15 cellular contexts compared by ENCODE assay signal in the genomic region with DNA sequence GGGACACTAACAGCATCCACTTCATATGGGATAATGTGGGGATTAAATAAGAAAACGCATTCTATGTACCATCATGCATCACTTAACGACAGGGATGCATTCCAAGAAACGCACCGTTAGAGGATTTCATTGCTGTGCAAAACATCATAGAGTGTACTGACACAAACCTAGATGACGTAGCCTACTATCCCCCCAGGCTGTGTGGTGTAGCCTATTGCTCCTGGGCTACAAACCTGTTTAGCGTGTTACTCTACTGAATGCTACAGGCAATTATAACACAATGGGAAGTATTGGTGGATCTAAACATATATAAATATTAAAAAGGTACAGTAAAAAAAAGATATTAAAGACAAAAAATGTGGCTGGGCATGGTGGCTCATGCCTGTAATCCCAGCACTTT.
A peak's percentile ranks its signal among the peaks of the same experiment; 100 is the strongest.
DNase-seq lines count a peak whose midpoint lies in the region; ATAC-seq and TF ChIP-seq lines count a peak whose summit lies in the region.
"Had no signal": no experiment of that assay in that cellular context is flagged by ENCODE, and none has a peak within 500 bp of the region (broad histone marks: within the 10 kb centered on the region; RNA-seq: fewer than 3 reads in every experiment).

No MANE protein-coding gene starts in this region.

- H3K9me3 ChIP-seq in PC-3 (ENCODE audit: low read length) (no peaks in the 10 kb centered on the region), mesenchymal stem cell (ENCODE audit: control insufficient read depth, low read length) (no peaks in the 10 kb centered on the region), prostate gland (no peaks in the 10 kb centered on the region)
- H3K9me3 ChIP-seq: BLaER1 had no signal

- no peaks in the 10 kb centered on the region for H3F3A ChIP-seq in PC-3 (ENCODE audit: low read length, unreplicated experiment)

- no peak overlapping the region for H3K4ac ChIP-seq in mesenchymal stem cell (ENCODE audit: low read depth in 1 of 2, low read length in 2 of 2)

- H2AFZ ChIP-seq in PC-3 (ENCODE audit: low read length): no peak overlapping the region
- H2AFZ ChIP-seq in mesenchymal stem cell (ENCODE audit: low read depth, low read length): no peak overlapping the region

- H4K20me1 ChIP-seq in PC-3 (ENCODE audit: low read length): no peaks in the 10 kb centered on the region
- H4K20me1 ChIP-seq: BLaER1 had no signal

- H2BK120ac ChIP-seq in mesenchymal stem cell (ENCODE audit: low read depth, low read length): no peak overlapping the region

- H3K27ac ChIP-seq in PC-3 (ENCODE audit: low read length) (no peak overlapping the region), mesenchymal stem cell (ENCODE audit: low read length, poor library complexity, severe bottlenecking) (no peak overlapping the region), prostate gland (no peak overlapping the region)
- H3K27ac ChIP-seq: BLaER1 had no signal

- TF ChIP-seq POLR2A in prostate gland (IDR thresholded peaks at IDR 0.05): no peak

- no peak overlapping the region for H4K91ac ChIP-seq in mesenchymal stem cell (ENCODE audit: low read length)

- no peaks in the 10 kb centered on the region for H3K9me2 ChIP-seq in PC-3 (replicated peaks; ENCODE audit: low read length)

- WGBS in mesenchymal stem cell: 91% methylated on average over 5 of the region's 6 CpGs
- WGBS in prostate gland: 62% methylated on average over 6 of the region's 6 CpGs

- intact Hi-C loops in PC-3 (cut with micrococcal nuclease) (no loop called here), prostate gland (cut with DNase I) (no loop called here)

- no peak overlapping the region for H2BK5ac ChIP-seq in mesenchymal stem cell (ENCODE audit: low read depth, low read length, poor library complexity, severe bottlenecking)

- no peaks in the 10 kb centered on the region for H3K79me1 ChIP-seq in mesenchymal stem cell (replicated peaks; ENCODE audit: low read length, poor library complexity, severe bottlenecking)

- no peak overlapping the region for H3K18ac ChIP-seq in mesenchymal stem cell (ENCODE audit: low read depth in 1 of 2, low read length in 2 of 2)

- POLR2A ChIA-PET in PC-3 (lab: Charles Lee; ENCODE audit: unreplicated experiment): no interaction called here

- H2BK15ac ChIP-seq in mesenchymal stem cell (ENCODE audit: low read depth, poor library complexity, severe bottlenecking): no peak overlapping the region

- H3K4me1 ChIP-seq in PC-3 (ENCODE audit: insufficient read depth, low read length) (no peaks in the 10 kb centered on the region), mesenchymal stem cell (ENCODE audit: control insufficient read depth, insufficient read depth, low read depth, low read length) (peaks cover 8% of the 10 kb centered on the region), prostate gland (replicated peaks) (no peaks in the 10 kb centered on the region)
- H3K4me1 ChIP-seq: BLaER1 had no signal

- H2AK5ac ChIP-seq in mesenchymal stem cell (ENCODE audit: low read length, severe bottlenecking): peak overlapping the region; percentile 65

- no TSS peak for BruUV-seq in PC-3 (replicated peaks; lab: Mats Ljungman, UMichigan)

- H3K27me3 ChIP-seq in PC-3 (ENCODE audit: low read length) (no peaks in the 10 kb centered on the region), mesenchymal stem cell (ENCODE audit: control insufficient read depth in 1 of 2, insufficient read depth in 1 of 2, low read length in 2 of 2) (no peaks in the 10 kb centered on the region), prostate gland (replicated peaks; ENCODE audit: insufficient read depth) (no peaks in the 10 kb centered on the region)
- H3K27me3 ChIP-seq: BLaER1 had no signal

- H3K14ac ChIP-seq in mesenchymal stem cell (ENCODE audit: low read length in 2 of 2): no peak overlapping the region

- DNase-seq in SIG-M5 treated with dmso at 0.1 percent for 504 hours (lab: John Stamatoyannopoulos, UW; ENCODE audit: unreplicated experiment): peak; percentile 11
- no peak for DNase-seq in SIG-M5 (lab: John Stamatoyannopoulos, UW)
- peak; percentile 38 for DNase-seq in PC-3
- no peak for DNase-seq in mesenchymal stem cell
- no peak for DNase-seq in prostate gland (ENCODE audit: low spot score)
- DNase-seq in stimulated activated CD4-positive, alpha-beta T cell treated with anti-CD3 and anti-CD28 coated beads, Interleukin-1b, Interleukin-23, amount 100 ng/mL, for 48 hours: no peak
- DNase-seq: 8988T; CD4-positive, alpha-beta memory T cell; DMS153; DMS79; GF-D8; HCEC 1CT had no signal

- no peak overlapping the region for H3K4me3 ChIP-seq in PC-3 (ENCODE audit: low read length)
- H3K4me3 ChIP-seq in mesenchymal stem cell (ENCODE audit: insufficient read depth in 1 of 2, low read depth in 1 of 2, low read length in 2 of 2): no peak overlapping the region
- H3K4me3 ChIP-seq in prostate gland: no peak overlapping the region
- H3K4me3 ChIP-seq: BLaER1 had no signal

- no peaks in the 10 kb centered on the region for H3K36me3 ChIP-seq in PC-3 (ENCODE audit: low read depth, low read length)
- H3K36me3 ChIP-seq in mesenchymal stem cell (ENCODE audit: control insufficient read depth in 1 of 2, insufficient read depth in 2 of 2, low read depth in 1 of 2, low read length in 2 of 2): no peaks in the 10 kb centered on the region
- H3K36me3 ChIP-seq in prostate gland: no peaks in the 10 kb centered on the region
- H3K36me3 ChIP-seq: BLaER1 had no signal

- H3K79me2 ChIP-seq in PC-3 (ENCODE audit: low read length): no peaks in the 10 kb centered on the region

- H4K8ac ChIP-seq in mesenchymal stem cell (ENCODE audit: low read length): no peak overlapping the region

- H3K4me2 ChIP-seq in PC-3 (ENCODE audit: low read length) (no peak overlapping the region), mesenchymal stem cell (ENCODE audit: low read length, poor library complexity, severe bottlenecking) (no peak overlapping the region)
- H3K4me2 ChIP-seq: BLaER1 had no signal

- TF ChIP-seq CTCF in PC-3 (conservative IDR thresholded peaks at IDR 0.05; ENCODE audit: low read depth, low read length): no peak
- TF ChIP-seq CTCF in prostate gland (IDR thresholded peaks at IDR 0.05): no peak

- no peak overlapping the region for H3K9ac ChIP-seq in PC-3 (ENCODE audit: low read length)
- no peak overlapping the region for H3K9ac ChIP-seq in mesenchymal stem cell (ENCODE audit: low read length)
- H3K9ac ChIP-seq: BLaER1 had no signal

- H2BK12ac ChIP-seq in mesenchymal stem cell (ENCODE audit: low read length in 2 of 2): no peak overlapping the region

- CTCF ChIA-PET in PC-3 (lab: Charles Lee): no interaction called here

- H3K23ac ChIP-seq in mesenchymal stem cell (ENCODE audit: low read length in 2 of 2): no peak overlapping the region

- ATAC-seq in PC-3: no peak
- no peak for ATAC-seq in HG03139 (IDR thresholded peaks at IDR 0.05; ENCODE audit: unreplicated experiment)
- ATAC-seq: HepG2 had no signal

Comparison
In these comparisons a context has a peak if more than half of its experiments do, and no peak if none do; other contexts are left out.
1. DNase-seq: peak in SIG-M5 treated with dmso at 0.1 percent for 504 hours (single experiment) and PC-3 (single experiment); none in SIG-M5 (single experiment), mesenchymal stem cell (single experiment), prostate gland (single experiment) and stimulated activated CD4-positive, alpha-beta T cell treated with anti-CD3 and anti-CD28 coated beads, Interleukin-1b, Interleukin-23, amount 100 ng/mL, for 48 hours (single experiment).